ENCODE assay signal across 2 cellular contexts in the genomic region with DNA sequence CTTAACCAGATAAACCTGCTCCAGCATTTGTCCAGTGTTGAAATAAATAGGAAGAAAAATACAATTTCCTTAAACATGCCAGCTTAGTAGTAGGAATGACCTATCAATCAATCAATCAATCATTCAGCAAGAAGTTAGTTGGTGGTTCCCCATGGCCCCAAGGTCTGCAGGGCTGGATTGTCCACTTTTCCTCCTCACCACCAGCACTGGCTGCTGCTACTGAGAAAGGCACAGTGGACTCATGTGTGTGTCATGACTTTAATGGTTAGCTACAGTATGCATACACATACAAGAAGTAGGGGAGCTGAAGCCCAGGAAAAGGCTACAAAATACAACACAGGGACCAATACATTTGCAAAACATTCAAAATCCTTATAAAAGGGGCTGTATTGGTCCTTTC.
TF ChIP-seq lines count a peak whose summit lies in the region.

No MANE protein-coding gene starts in this region.

TF ChIP-seq in GM23338, 12 proteins besides CTCF, POLR2A, EP300 and RAD21 (continues in another document):
- TF ChIP-seq ZNF114 (CRISPR knock-in tag; IDR thresholded peaks at IDR 0.05) (no peak), EZH2phosphoT487 (IDR thresholded peaks at IDR 0.05; ENCODE audit: unreplicated experiment) (no peak), STAT1 (IDR thresholded peaks at IDR 0.05; ENCODE audit: unreplicated experiment) (no peak), NANOG (IDR thresholded peaks at IDR 0.05; ENCODE audit: borderline replicate concordance) (no peak), CREB1 (CRISPR knock-in tag; IDR thresholded peaks at IDR 0.05; ENCODE audit: low read depth) (no peak), EZH2 (IDR thresholded peaks at IDR 0.05; ENCODE audit: low read depth, unreplicated experiment) (no peak), JUNB (IDR thresholded peaks at IDR 0.05; ENCODE audit: unreplicated experiment) (no peak)
- TF ChIP-seq, protein P1, sequence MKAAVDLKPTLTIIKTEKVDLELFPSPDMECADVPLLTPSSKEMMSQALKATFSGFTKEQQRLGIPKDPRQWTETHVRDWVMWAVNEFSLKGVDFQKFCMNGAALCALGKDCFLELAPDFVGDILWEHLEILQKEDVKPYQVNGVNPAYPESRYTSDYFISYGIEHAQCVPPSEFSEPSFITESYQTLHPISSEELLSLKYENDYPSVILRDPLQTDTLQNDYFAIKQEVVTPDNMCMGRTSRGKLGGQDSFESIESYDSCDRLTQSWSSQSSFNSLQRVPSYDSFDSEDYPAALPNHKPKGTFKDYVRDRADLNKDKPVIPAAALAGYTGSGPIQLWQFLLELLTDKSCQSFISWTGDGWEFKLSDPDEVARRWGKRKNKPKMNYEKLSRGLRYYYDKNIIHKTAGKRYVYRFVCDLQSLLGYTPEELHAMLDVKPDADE (IDR thresholded peaks at IDR 0.05): no peak
- TF ChIP-seq, protein P2, sequence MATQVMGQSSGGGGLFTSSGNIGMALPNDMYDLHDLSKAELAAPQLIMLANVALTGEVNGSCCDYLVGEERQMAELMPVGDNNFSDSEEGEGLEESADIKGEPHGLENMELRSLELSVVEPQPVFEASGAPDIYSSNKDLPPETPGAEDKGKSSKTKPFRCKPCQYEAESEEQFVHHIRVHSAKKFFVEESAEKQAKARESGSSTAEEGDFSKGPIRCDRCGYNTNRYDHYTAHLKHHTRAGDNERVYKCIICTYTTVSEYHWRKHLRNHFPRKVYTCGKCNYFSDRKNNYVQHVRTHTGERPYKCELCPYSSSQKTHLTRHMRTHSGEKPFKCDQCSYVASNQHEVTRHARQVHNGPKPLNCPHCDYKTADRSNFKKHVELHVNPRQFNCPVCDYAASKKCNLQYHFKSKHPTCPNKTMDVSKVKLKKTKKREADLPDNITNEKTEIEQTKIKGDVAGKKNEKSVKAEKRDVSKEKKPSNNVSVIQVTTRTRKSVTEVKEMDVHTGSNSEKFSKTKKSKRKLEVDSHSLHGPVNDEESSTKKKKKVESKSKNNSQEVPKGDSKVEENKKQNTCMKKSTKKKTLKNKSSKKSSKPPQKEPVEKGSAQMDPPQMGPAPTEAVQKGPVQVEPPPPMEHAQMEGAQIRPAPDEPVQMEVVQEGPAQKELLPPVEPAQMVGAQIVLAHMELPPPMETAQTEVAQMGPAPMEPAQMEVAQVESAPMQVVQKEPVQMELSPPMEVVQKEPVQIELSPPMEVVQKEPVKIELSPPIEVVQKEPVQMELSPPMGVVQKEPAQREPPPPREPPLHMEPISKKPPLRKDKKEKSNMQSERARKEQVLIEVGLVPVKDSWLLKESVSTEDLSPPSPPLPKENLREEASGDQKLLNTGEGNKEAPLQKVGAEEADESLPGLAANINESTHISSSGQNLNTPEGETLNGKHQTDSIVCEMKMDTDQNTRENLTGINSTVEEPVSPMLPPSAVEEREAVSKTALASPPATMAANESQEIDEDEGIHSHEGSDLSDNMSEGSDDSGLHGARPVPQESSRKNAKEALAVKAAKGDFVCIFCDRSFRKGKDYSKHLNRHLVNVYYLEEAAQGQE (IDR thresholded peaks at IDR 0.05; ENCODE audit: unreplicated experiment): no peak
- TF ChIP-seq, protein P3, sequence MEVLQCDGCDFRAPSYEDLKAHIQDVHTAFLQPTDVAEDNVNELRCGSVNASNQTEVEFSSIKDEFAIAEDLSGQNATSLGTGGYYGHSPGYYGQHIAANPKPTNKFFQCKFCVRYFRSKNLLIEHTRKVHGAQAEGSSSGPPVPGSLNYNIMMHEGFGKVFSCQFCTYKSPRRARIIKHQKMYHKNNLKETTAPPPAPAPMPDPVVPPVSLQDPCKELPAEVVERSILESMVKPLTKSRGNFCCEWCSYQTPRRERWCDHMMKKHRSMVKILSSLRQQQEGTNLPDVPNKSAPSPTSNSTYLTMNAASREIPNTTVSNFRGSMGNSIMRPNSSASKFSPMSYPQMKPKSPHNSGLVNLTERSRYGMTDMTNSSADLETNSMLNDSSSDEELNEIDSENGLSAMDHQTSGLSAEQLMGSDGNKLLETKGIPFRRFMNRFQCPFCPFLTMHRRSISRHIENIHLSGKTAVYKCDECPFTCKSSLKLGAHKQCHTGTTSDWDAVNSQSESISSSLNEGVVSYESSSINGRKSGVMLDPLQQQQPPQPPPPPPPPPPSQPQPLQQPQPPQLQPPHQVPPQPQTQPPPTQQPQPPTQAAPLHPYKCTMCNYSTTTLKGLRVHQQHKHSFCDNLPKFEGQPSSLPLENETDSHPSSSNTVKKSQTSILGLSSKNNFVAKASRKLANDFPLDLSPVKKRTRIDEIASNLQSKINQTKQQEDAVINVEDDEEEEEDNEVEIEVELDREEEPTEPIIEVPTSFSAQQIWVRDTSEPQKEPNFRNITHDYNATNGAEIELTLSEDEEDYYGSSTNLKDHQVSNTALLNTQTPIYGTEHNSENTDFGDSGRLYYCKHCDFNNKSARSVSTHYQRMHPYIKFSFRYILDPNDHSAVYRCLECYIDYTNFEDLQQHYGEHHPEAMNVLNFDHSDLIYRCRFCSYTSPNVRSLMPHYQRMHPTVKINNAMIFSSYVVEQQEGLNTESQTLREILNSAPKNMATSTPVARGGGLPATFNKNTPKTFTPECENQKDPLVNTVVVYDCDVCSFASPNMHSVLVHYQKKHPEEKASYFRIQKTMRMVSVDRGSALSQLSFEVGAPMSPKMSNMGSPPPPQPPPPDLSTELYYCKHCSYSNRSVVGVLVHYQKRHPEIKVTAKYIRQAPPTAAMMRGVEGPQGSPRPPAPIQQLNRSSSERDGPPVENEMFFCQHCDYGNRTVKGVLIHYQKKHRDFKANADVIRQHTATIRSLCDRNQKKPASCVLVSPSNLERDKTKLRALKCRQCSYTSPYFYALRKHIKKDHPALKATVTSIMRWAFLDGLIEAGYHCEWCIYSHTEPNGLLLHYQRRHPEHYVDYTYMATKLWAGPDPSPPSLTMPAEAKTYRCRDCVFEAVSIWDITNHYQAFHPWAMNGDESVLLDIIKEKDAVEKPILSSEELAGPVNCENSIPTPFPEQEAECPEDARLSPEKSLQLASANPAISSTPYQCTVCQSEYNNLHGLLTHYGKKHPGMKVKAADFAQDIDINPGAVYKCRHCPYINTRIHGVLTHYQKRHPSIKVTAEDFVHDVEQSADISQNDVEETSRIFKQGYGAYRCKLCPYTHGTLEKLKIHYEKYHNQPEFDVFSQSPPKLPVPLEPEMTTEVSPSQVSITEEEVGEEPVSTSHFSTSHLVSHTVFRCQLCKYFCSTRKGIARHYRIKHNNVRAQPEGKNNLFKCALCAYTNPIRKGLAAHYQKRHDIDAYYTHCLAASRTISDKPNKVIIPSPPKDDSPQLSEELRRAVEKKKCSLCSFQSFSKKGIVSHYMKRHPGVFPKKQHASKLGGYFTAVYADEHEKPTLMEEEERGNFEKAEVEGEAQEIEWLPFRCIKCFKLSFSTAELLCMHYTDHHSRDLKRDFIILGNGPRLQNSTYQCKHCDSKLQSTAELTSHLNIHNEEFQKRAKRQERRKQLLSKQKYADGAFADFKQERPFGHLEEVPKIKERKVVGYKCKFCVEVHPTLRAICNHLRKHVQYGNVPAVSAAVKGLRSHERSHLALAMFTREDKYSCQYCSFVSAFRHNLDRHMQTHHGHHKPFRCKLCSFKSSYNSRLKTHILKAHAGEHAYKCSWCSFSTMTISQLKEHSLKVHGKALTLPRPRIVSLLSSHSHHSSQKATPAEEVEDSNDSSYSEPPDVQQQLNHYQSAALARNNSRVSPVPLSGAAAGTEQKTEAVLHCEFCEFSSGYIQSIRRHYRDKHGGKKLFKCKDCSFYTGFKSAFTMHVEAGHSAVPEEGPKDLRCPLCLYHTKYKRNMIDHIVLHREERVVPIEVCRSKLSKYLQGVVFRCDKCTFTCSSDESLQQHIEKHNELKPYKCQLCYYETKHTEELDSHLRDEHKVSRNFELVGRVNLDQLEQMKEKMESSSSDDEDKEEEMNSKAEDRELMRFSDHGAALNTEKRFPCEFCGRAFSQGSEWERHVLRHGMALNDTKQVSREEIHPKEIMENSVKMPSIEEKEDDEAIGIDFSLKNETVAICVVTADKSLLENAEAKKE (CRISPR knock-in tag; IDR thresholded peaks at IDR 0.05): no peak

TF ChIP-seq in H1, 55 proteins besides CTCF, POLR2A, EP300 and RAD21:
- TF ChIP-seq GTF2F1 (IDR thresholded peaks at IDR 0.05; ENCODE audit: borderline replicate concordance, low read depth, low read length) (no peak), POLR2AphosphoS5 (IDR thresholded peaks at IDR 0.05; ENCODE audit: low read depth, low read length) (peak; percentile 78), CHD1 (IDR thresholded peaks at IDR 0.05; ENCODE audit: low read depth, low read length) (no peak)
TF ChIP-seq in H1: peak in this region for 1.
